14 cellular contexts compared by ENCODE assay signal in the genomic region with DNA sequence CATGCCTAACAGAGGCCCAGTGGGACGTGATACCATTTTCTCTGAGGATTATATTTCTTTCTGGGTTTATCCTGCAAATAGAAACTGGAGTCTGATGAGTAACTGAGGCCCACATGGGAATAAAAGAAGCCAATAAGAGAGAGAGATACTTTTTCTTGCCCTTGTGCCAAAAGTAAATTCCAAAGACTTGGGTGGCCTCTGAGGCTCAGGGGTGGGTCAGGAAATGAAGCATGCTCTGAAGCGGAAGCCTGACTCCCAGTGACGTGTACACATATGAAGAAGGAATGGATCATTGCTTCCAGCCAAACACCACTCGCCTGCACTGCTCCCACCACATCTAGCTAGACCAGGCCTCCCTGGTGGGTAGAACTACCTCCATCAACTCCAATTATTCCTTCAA.
DNase-seq lines count a peak whose midpoint lies in the region; ATAC-seq and TF ChIP-seq lines count a peak whose summit lies in the region.
"Had no signal": no experiment of that assay in that cellular context is flagged by ENCODE, and none has a peak within 500 bp of the region (broad histone marks: within the 10 kb centered on the region; RNA-seq: fewer than 3 reads in every experiment).

No MANE protein-coding gene starts in this region.

- no peak for TF ChIP-seq POLR2A in body of pancreas (IDR thresholded peaks at IDR 0.05)
- no peak for TF ChIP-seq POLR2A in tibial nerve (IDR thresholded peaks at IDR 0.05)

- peaks cover 10% of the 10 kb centered on the region for H3K27me3 Mint-ChIP-seq in activated T-cell treated with anti-CD3 and anti-CD28 coated beads, Interleukin-2, amount 50 U/mL, for 4 hours (ENCODE audit: low read depth)

- ATAC-seq in body of pancreas: peak; percentile 36
- peak; percentile 77 for ATAC-seq in left ventricle myocardium superior
- ATAC-seq in activated T-cell treated with anti-CD3 and anti-CD28 coated beads, Interleukin-2, amount 50 U/mL, for 4 hours: no peak
- ATAC-seq in HG03045 (IDR thresholded peaks at IDR 0.05; ENCODE audit: unreplicated experiment): no peak
- ATAC-seq: mucosa of descending colon had no signal

- H3K27me3 ChIP-seq in body of pancreas (no peaks in the 10 kb centered on the region), tibial nerve (no peaks in the 10 kb centered on the region)

- H3K4me1 ChIP-seq in body of pancreas (no peaks in the 10 kb centered on the region), tibial nerve (peaks cover 0 to 27% (median 0%) of the 10 kb centered on the region in 4 donors)

- no peaks in the 10 kb centered on the region for H3K9me3 Mint-ChIP-seq in activated T-cell treated with anti-CD3 and anti-CD28 coated beads, Interleukin-2, amount 50 U/mL, for 4 hours
- H3K9me3 Mint-ChIP-seq: activated naive CD4-positive, alpha-beta T cell treated with anti-CD3 and anti-CD28 coated beads, Interleukin-2, amount 10 ng/mL, durations not matched to agents 7 days and 5 days had no signal

- H3K4me3 Mint-ChIP-seq in activated T-cell treated with anti-CD3 and anti-CD28 coated beads, Interleukin-2, amount 50 U/mL, for 4 hours: no peak overlapping the region
- H3K4me3 Mint-ChIP-seq: activated naive CD4-positive, alpha-beta T cell treated with anti-CD3 and anti-CD28 coated beads, Interleukin-2, amount 10 ng/mL, durations not matched to agents 7 days and 5 days had no signal

- DNase-seq in HPDE6-E6E7 (ENCODE audit: extremely low spot score) (peak; percentile 60), body of pancreas (peak in 1 of 4 donors; percentile 15), left ventricle myocardium superior (no peak), tibial nerve (ENCODE audit: low spot score in 2 of 2) (peak in 1 of 2 donors; percentile 41), NCI-H1105 (lab: John Stamatoyannopoulos, UW) (no peak)
- no peak for DNase-seq in activated T-cell treated with anti-CD3 and anti-CD28 coated beads, Interleukin-2, amount 50 U/mL, for 4 hours
- DNase-seq: activated CD4-positive, alpha-beta T cell treated with anti-CD3 and anti-CD28 coated beads for 48 hours; activated naive CD4-positive, alpha-beta T cell treated with anti-CD3 and anti-CD28 coated beads, Interleukin-2, amount 10 ng/mL, durations not matched to agents 7 days and 5 days; esophagus squamous epithelium; mucosa of descending colon; SHP77 treated with DMSO at 0.1 percent for 48 hours; stimulated activated CD4-positive, alpha-beta T cell treated with anti-CD3 and anti-CD28 coated beads, Interleukin-2, amount 100 ng/mL, for 24 hours; stomach had no signal

- H3K27ac ChIP-seq in body of pancreas (no peak overlapping the region), tibial nerve (peak overlapping the region in 3 of 4 donors; percentile 11 to 77 (median 75))
- H3K27ac ChIP-seq: esophagus squamous epithelium, stomach had no signal

- H3K4me1 Mint-ChIP-seq in activated T-cell treated with anti-CD3 and anti-CD28 coated beads, Interleukin-2, amount 50 U/mL, for 4 hours (ENCODE audit: low read depth): peaks cover 2% of the 10 kb centered on the region
- H3K4me1 Mint-ChIP-seq: activated naive CD4-positive, alpha-beta T cell treated with anti-CD3 and anti-CD28 coated beads, Interleukin-2, amount 10 ng/mL, durations not matched to agents 7 days and 5 days had no signal

- 56 to 66% methylated on average over 4 of the region's 4 CpGs for WGBS in body of pancreas, 2 donors
- 31 to 41% methylated on average over 4 of the region's 4 CpGs for WGBS in tibial nerve, 2 donors

- H3K36me3 Mint-ChIP-seq in activated T-cell treated with anti-CD3 and anti-CD28 coated beads, Interleukin-2, amount 50 U/mL, for 4 hours (ENCODE audit: insufficient read depth): no peaks in the 10 kb centered on the region
- H3K36me3 Mint-ChIP-seq: activated naive CD4-positive, alpha-beta T cell treated with anti-CD3 and anti-CD28 coated beads, Interleukin-2, amount 10 ng/mL, durations not matched to agents 7 days and 5 days had no signal

- H3K36me3 ChIP-seq in body of pancreas (replicated peaks in 1 of 2; ENCODE audit: insufficient read depth in 1 of 2, low read depth in 2 of 2) (no peaks in the 10 kb centered on the region), tibial nerve (no peaks in the 10 kb centered on the region)
- H3K36me3 ChIP-seq: esophagus squamous epithelium, stomach had no signal

- TF ChIP-seq EP300 in tibial nerve (IDR thresholded peaks at IDR 0.05): peak in 1 of 2 donors; percentile 55

- H3K4me3 ChIP-seq in body of pancreas: no peak overlapping the region
- no peak overlapping the region for H3K4me3 ChIP-seq in tibial nerve
- H3K4me3 ChIP-seq: esophagus squamous epithelium, mucosa of descending colon, stomach had no signal

- intact Hi-C loops in body of pancreas (cut with DNase I) (no loop called here), left ventricle myocardium superior (cut with micrococcal nuclease) (no loop called here)

- H3K9me3 ChIP-seq in body of pancreas (no peaks in the 10 kb centered on the region), tibial nerve (no peaks in the 10 kb centered on the region)
- H3K9me3 ChIP-seq: esophagus squamous epithelium, mucosa of descending colon, stomach had no signal

- TF ChIP-seq CTCF in body of pancreas (IDR thresholded peaks at IDR 0.05) (no peak), tibial nerve (IDR thresholded peaks at IDR 0.05) (no peak)

Comparison
In these comparisons a context has a peak if more than half of its experiments do, and no peak if none do; other contexts are left out.
1. ATAC-seq: peak in body of pancreas (single experiment) and left ventricle myocardium superior (single experiment); none in activated T-cell treated with anti-CD3 and anti-CD28 coated beads, Interleukin-2, amount 50 U/mL, for 4 hours (0 of 2) and HG03045 (single experiment).
2. H3K27ac ChIP-seq: peak in tibial nerve (3 of 4); none in body of pancreas (0 of 4).